In the genomic region with DNA sequence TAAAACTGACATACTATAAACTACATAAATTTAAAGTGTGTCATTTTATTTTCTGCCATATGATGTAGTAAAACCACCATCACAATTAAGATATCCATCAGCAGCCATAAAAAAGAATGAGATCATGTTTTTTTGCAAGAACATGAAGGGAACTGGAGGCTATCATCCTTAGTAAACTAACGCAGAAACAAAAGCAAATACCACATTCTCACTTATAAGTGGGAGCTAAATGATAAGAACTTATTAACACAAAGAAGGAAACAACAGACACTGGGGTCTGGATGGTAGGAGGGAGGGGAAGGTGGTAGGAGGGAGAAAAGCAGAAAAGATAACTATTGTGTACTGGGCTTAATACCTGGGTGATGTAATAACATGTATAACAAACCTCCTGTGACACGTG, we compare ENCODE assay signal across 16 cellular contexts. TPM values are rescaled to one million over a fixed set of nuclear protein-coding genes. Genes with fewer than 3 reads are reported as not detected.
DNase-seq lines count a peak whose midpoint lies in the region; ATAC-seq and TF ChIP-seq lines count a peak whose summit lies in the region.
"Had no signal": no experiment of that assay in that cellular context is flagged by ENCODE, and none has a peak within 500 bp of the region (broad histone marks: within the 10 kb centered on the region; RNA-seq: fewer than 3 reads in every experiment).

No MANE protein-coding gene starts in this region.

- H3K18ac ChIP-seq in mesendoderm (ENCODE audit: low read length): no peak overlapping the region

- H3K56ac ChIP-seq in mesendoderm (ENCODE audit: low read length): no peak overlapping the region

- no peaks in the 10 kb centered on the region for H3K4me1 ChIP-seq in HEK293 (ENCODE audit: control insufficient read depth, insufficient read depth, low read length)
- H3K4me1 ChIP-seq in mesendoderm (ENCODE audit: control insufficient read depth, low read depth, low read length): no peaks in the 10 kb centered on the region

- H2BK120ac ChIP-seq in mesendoderm (ENCODE audit: low read depth, low read length): no peak overlapping the region

- no peak for TF ChIP-seq CTCF in AG10803 (conservative IDR thresholded peaks at IDR 0.05; ENCODE audit: low read length)
- TF ChIP-seq CTCF in HEK293 (tag by site-specific recombination; IDR thresholded peaks at IDR 0.05): no peak
- TF ChIP-seq CTCF in VCaP (conservative IDR thresholded peaks at IDR 0.05): no peak

- DNase-seq in AG10803 (ENCODE audit: low read depth) (peak; percentile 21), mesendoderm (peak; percentile 66), NCI-H1694 (lab: John Stamatoyannopoulos, UW) (no peak)
- no peak for DNase-seq in activated CD4-positive, CD25-positive, alpha-beta regulatory T cell (lab: John Stamatoyannopoulos, UW)
- no peak for DNase-seq in activated naive CD4-positive, alpha-beta T cell treated with anti-CD3 and anti-CD28 coated beads for 36 hours
- DNase-seq: COR-L47, Karpas-422, NCI-H1105, NCI-H187 treated with DMSO at 0.1 percent for 48 hours, NCI-H69, SHP77 had no signal

- H3K9ac ChIP-seq in mesendoderm (ENCODE audit: low read length): no peak overlapping the region

- H3K27ac ChIP-seq in HEK293 (ENCODE audit: extremely low read depth, low read depth, low read length) (no peak overlapping the region), VCaP (peak overlapping the region; percentile 43), mesendoderm (ENCODE audit: low read depth, low read length) (no peak overlapping the region)

- no peaks in the 10 kb centered on the region for H3K27me3 Mint-ChIP-seq in activated naive CD4-positive, alpha-beta T cell treated with anti-CD3 and anti-CD28 coated beads for 36 hours (ENCODE audit: low read depth)

- H4K5ac ChIP-seq in mesendoderm (ENCODE audit: low read length): no peak overlapping the region

- no peak for ATAC-seq in HG03025 (IDR thresholded peaks at IDR 0.05; ENCODE audit: low FRiP score, unreplicated experiment)

- intact Hi-C loops in activated naive CD4-positive, alpha-beta T cell treated with anti-CD3 and anti-CD28 coated beads for 36 hours (cut with micrococcal nuclease): no loop called here

- H3K4me3 Mint-ChIP-seq in activated naive CD4-positive, alpha-beta T cell treated with anti-CD3 and anti-CD28 coated beads for 36 hours: no peak overlapping the region
- H3K4me3 Mint-ChIP-seq: CD14-positive monocyte had no signal

- H3K4me1 Mint-ChIP-seq in activated naive CD4-positive, alpha-beta T cell treated with anti-CD3 and anti-CD28 coated beads for 36 hours (ENCODE audit: low read depth): no peaks in the 10 kb centered on the region

- H2BK5ac ChIP-seq in mesendoderm (ENCODE audit: low read length): no peak overlapping the region

- H2BK15ac ChIP-seq in mesendoderm (replicated peaks; ENCODE audit: low read depth): no peak overlapping the region

- H3K36me3 ChIP-seq in HEK293 (ENCODE audit: control insufficient read depth in 2 of 2, insufficient read depth in 1 of 2, low read length in 2 of 2) (peaks cover 19% of the 10 kb centered on the region in 2 experiments), mesendoderm (ENCODE audit: control insufficient read depth, insufficient read depth, low read length) (no peaks in the 10 kb centered on the region)

- CTCF ChIA-PET in HEK293 (lab: Yijun Ruan, JAX): no interaction called here
- CTCF ChIA-PET in activated naive CD4-positive, alpha-beta T cell treated with anti-CD3 and anti-CD28 coated beads for 36 hours (lab: Charles Lee): interaction anchor here (0.6 kb wide), 1 partner anchor 136 kb away, joined by 4 read pairs; no protein-coding TSS in a partner anchor

- POLR2A ChIA-PET in HEK293 (lab: Yijun Ruan, JAX): interaction anchor here (0.6 kb wide), 1 partner anchor 528 kb away, joined by 5 read pairs; no protein-coding TSS in a partner anchor

- H4K8ac ChIP-seq in mesendoderm (ENCODE audit: low read depth, low read length): no peak overlapping the region

- WGBS in mesendoderm (ENCODE audit: extremely low coverage, insufficient coverage, low lambda C conversion rate): no CpG with 5 or more reads among the region's 2 CpGs

- H3K4me2 ChIP-seq in mesendoderm (ENCODE audit: low read length): no peak overlapping the region

- no peak overlapping the region for H3K23ac ChIP-seq in mesendoderm (ENCODE audit: low read length)

- peaks cover 39% of the 10 kb centered on the region for H3K36me3 Mint-ChIP-seq in activated naive CD4-positive, alpha-beta T cell treated with anti-CD3 and anti-CD28 coated beads for 36 hours (ENCODE audit: low read depth)

- no peak overlapping the region for H2AK5ac ChIP-seq in mesendoderm (ENCODE audit: low read length)

- no peak overlapping the region for H3K4me3 ChIP-seq in AG10803 (ENCODE audit: low read length)
- H3K4me3 ChIP-seq in HEK293 (ENCODE audit: low read depth, low read length): no peak overlapping the region
- H3K4me3 ChIP-seq in mesendoderm (ENCODE audit: low read length): no peak overlapping the region

- H3K4ac ChIP-seq in mesendoderm (ENCODE audit: low read depth, low read length): no peak overlapping the region

- H3K9me3 Mint-ChIP-seq in activated naive CD4-positive, alpha-beta T cell treated with anti-CD3 and anti-CD28 coated beads for 36 hours: no peaks in the 10 kb centered on the region
- H3K9me3 Mint-ChIP-seq: CD14-positive monocyte had no signal

- no peaks in the 10 kb centered on the region for H3K79me2 ChIP-seq in mesendoderm (ENCODE audit: control insufficient read depth, insufficient read depth, low read length)

- no peaks in the 10 kb centered on the region for H3K27me3 ChIP-seq in mesendoderm (ENCODE audit: insufficient read depth, low read length, poor library complexity)

- H3K79me1 ChIP-seq in mesendoderm (ENCODE audit: low read length): no peaks in the 10 kb centered on the region

- no peak overlapping the region for H3K27ac Mint-ChIP-seq in activated naive CD4-positive, alpha-beta T cell treated with anti-CD3 and anti-CD28 coated beads for 36 hours

- H3K9me3 ChIP-seq in HEK293 (ENCODE audit: control insufficient read depth, insufficient read depth, low read depth, low read length): no peaks in the 10 kb centered on the region

TF ChIP-seq in HEK293, 187 proteins besides CTCF, POLR2A, EP300 and RAD21 (continues in another document):
- TF ChIP-seq ZNF555 (tag by site-specific recombination; conservative IDR thresholded peaks at IDR 0.05): no peak
- TF ChIP-seq ZNF10 (tag by site-specific recombination; IDR thresholded peaks at IDR 0.05): peak; percentile 49; the same call in 1 of the 2 replicates
- TF ChIP-seq ZNF544 (tag by site-specific recombination; IDR thresholded peaks at IDR 0.05): no peak
- TF ChIP-seq HOXC10 (CRISPR knock-in tag; IDR thresholded peaks at IDR 0.05): no peak
- no peak for TF ChIP-seq ZNF404 (tag by site-specific recombination; IDR thresholded peaks at IDR 0.05)
- TF ChIP-seq REPIN1 (tag by site-specific recombination; IDR thresholded peaks at IDR 0.05; ENCODE audit: low read depth): no peak
- TF ChIP-seq ZNF416 (tag by site-specific recombination; IDR thresholded peaks at IDR 0.05): no peak
- no peak for TF ChIP-seq ZNF521 (tag by site-specific recombination; IDR thresholded peaks at IDR 0.05)
- TF ChIP-seq, protein P1, sequence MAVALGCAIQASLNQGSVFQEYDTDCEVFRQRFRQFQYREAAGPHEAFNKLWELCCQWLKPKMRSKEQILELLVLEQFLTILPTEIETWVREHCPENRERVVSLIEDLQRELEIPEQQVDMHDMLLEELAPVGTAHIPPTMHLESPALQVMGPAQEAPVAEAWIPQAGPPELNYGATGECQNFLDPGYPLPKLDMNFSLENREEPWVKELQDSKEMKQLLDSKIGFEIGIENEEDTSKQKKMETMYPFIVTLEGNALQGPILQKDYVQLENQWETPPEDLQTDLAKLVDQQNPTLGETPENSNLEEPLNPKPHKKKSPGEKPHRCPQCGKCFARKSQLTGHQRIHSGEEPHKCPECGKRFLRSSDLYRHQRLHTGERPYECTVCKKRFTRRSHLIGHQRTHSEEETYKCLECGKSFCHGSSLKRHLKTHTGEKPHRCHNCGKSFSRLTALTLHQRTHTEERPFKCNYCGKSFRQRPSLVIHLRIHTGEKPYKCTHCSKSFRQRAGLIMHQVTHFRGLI (tag by site-specific recombination; IDR thresholded peaks at IDR 0.05): no peak
- TF ChIP-seq ZEB2 (tag by site-specific recombination; IDR thresholded peaks at IDR 0.05): peak; percentile 96
- no peak for TF ChIP-seq ZNF768 (tag by site-specific recombination; IDR thresholded peaks at IDR 0.05)
- no peak for TF ChIP-seq ZBTB11 (tag by site-specific recombination; conservative IDR thresholded peaks at IDR 0.05; ENCODE audit: low read depth)
- peak; percentile 98 for TF ChIP-seq OSR2 (tag by site-specific recombination; IDR thresholded peaks at IDR 0.05)

RNA-seq across cellular contexts. Expression of gene CCDC14, which starts 24.6 kb away (rescaled TPM):
- polyA plus RNA-seq in mesendoderm (2013, experiment 1 of 2): 56.5 TPM
- 56.9 TPM for polyA plus RNA-seq in mesendoderm (2013, experiment 2 of 2)
- 10 to 100 TPM; 44.8 to 48.4 TPM for total RNA-seq in activated naive CD4-positive, alpha-beta T cell treated with anti-CD3 and anti-CD28 coated beads for 36 hours

RNA-seq across cellular contexts. Expression of gene MYLK, which starts 52.3 kb away (rescaled TPM):
- polyA plus RNA-seq in mesendoderm (2013, experiment 1 of 2): 5.0 TPM
- 4.8 TPM for polyA plus RNA-seq in mesendoderm (2013, experiment 2 of 2)
- not detected for total RNA-seq in activated naive CD4-positive, alpha-beta T cell treated with anti-CD3 and anti-CD28 coated beads for 36 hours

RNA-seq across cellular contexts. Expression of gene ROPN1, which starts 55.5 kb away (rescaled TPM):
- 0.08 TPM for polyA plus RNA-seq in mesendoderm (2013, experiment 1 of 2)
- 0.13 TPM for polyA plus RNA-seq in mesendoderm (2013, experiment 2 of 2)
- total RNA-seq in activated naive CD4-positive, alpha-beta T cell treated with anti-CD3 and anti-CD28 coated beads for 36 hours: not detected
- total RNA-seq: A673 had no signal
- polyA plus RNA-seq: CD14-positive monocyte had no signal

Comparison
In these comparisons a context has a peak if more than half of its experiments do, and no peak if none do; other contexts are left out.
1. DNase-seq: peak in AG10803 (single experiment) and mesendoderm (single experiment); none in activated CD4-positive, CD25-positive, alpha-beta regulatory T cell (0 of 4), NCI-H1694 (single experiment) and activated naive CD4-positive, alpha-beta T cell treated with anti-CD3 and anti-CD28 coated beads for 36 hours (single experiment).